8 cellular contexts compared by ENCODE assay signal in genomic region chr9:12884736-12885395, GRCh38.
DNase-seq lines count a peak whose midpoint lies in the region; ATAC-seq, FAIRE-seq and TF ChIP-seq lines count a peak whose summit lies in the region.

No MANE protein-coding gene starts in this region.

- no peak overlapping the region for H2BK120ac ChIP-seq in IMR-90 (ENCODE audit: low read depth, low read length)

- H3K4me2 ChIP-seq in IMR-90 (ENCODE audit: low read depth, low read length), result no peak overlapping the region; the same call in 1 of the 2 replicates
- H3K4me2 ChIP-seq in keratinocyte (ENCODE audit: control insufficient read depth, extremely low read depth, insufficient read depth, low read depth, low read length), result no peak overlapping the region

- POLR2A ChIA-PET in IMR-90 (lab: Charles Lee; ENCODE audit: unreplicated experiment), result interaction anchor here (1.0 kb wide), 1 partner anchor 108 kb away, joined by 3 read pairs; no protein-coding TSS in a partner anchor
- POLR2A ChIA-PET in naive thymus-derived CD4-positive, alpha-beta T cell (lab: Charles Lee), result no interaction called here

- H3K4ac ChIP-seq in IMR-90 (ENCODE audit: low read depth, low read length), result no peak overlapping the region

- H3K36me3 Mint-ChIP-seq in naive thymus-derived CD4-positive, alpha-beta T cell, result peaks cover 0 to 7% (median 0%) of the 10 kb centered on the region in 5 donors

- H4K91ac ChIP-seq in IMR-90 (ENCODE audit: insufficient read depth, low read depth, low read length), result no peak overlapping the region

- H3K9me1 ChIP-seq in IMR-90 (ENCODE audit: insufficient read depth, low read length), result peaks cover 3% of the 10 kb centered on the region; the same call in 1 of the 2 replicates
- no peaks in the 10 kb centered on the region for H3K9me1 ChIP-seq in keratinocyte (ENCODE audit: control insufficient read depth, extremely low read depth, insufficient read depth, low read length)

- ATAC-seq in IMR-90 (ENCODE audit: low read depth), result peak; percentile 71
- ATAC-seq in HG02763 (IDR thresholded peaks at IDR 0.05; ENCODE audit: unreplicated experiment), result no peak
- ATAC-seq in naive thymus-derived CD4-positive, alpha-beta T cell, result no peak
- no peak for ATAC-seq in GM21360 (IDR thresholded peaks at IDR 0.05; ENCODE audit: unreplicated experiment)

- no peak overlapping the region for H3K56ac ChIP-seq in IMR-90 (ENCODE audit: extremely low read depth, insufficient read depth, low read length)

- no peak overlapping the region for H2BK15ac ChIP-seq in IMR-90 (ENCODE audit: low read depth, low read length)

- H3K4me3 Mint-ChIP-seq in naive thymus-derived CD4-positive, alpha-beta T cell, result no peak overlapping the region

- H3K36me3 ChIP-seq in IMR-90 (ENCODE audit: control insufficient read depth, insufficient read depth, low read length) (no peaks in the 10 kb centered on the region), keratinocyte (ENCODE audit: control insufficient read depth in 2 of 2, extremely low read depth in 1 of 2, insufficient read depth in 2 of 2, low read length in 2 of 2) (no peaks in the 10 kb centered on the region)
- no peaks in the 10 kb centered on the region for H3K36me3 ChIP-seq in naive thymus-derived CD4-positive, alpha-beta T cell (ENCODE audit: control insufficient read depth in 2 of 3, insufficient read depth in 3 of 3, low read length in 3 of 3)

- intact Hi-C loops in IMR-90 (cut with micrococcal nuclease), result loop anchor here (1.0 to 5.0 kb wide), 5 partner anchors 93 to 202 kb away; no protein-coding TSS in a partner anchor
- intact Hi-C loops in naive thymus-derived CD4-positive, alpha-beta T cell (cut with micrococcal nuclease), result no loop called here

- H3K27me3 Mint-ChIP-seq in naive thymus-derived CD4-positive, alpha-beta T cell, result no peaks in the 10 kb centered on the region

- no peak overlapping the region for H4K5ac ChIP-seq in IMR-90 (ENCODE audit: low read depth, low read length)

- H2AK5ac ChIP-seq in IMR-90 (ENCODE audit: low read depth, low read length), result no peak overlapping the region

- H3K79me2 ChIP-seq in keratinocyte (ENCODE audit: control insufficient read depth, insufficient read depth, low read length), result no peaks in the 10 kb centered on the region

- H3K9ac ChIP-seq in IMR-90 (ENCODE audit: low read depth, low read length) (no peak overlapping the region), keratinocyte (ENCODE audit: control insufficient read depth, extremely low read depth, insufficient read depth, low read length) (no peak overlapping the region)

- no peak overlapping the region for H3K23ac ChIP-seq in IMR-90 (ENCODE audit: low read depth, low read length)

- no peak overlapping the region for H3K14ac ChIP-seq in IMR-90 (replicated peaks; ENCODE audit: low read depth, low read length)

- H3K27me3 ChIP-seq in IMR-90 (ENCODE audit: control insufficient read depth, insufficient read depth, low read length) (no peaks in the 10 kb centered on the region), keratinocyte (ENCODE audit: control insufficient read depth, extremely low read depth, insufficient read depth, low read length) (no peaks in the 10 kb centered on the region)
- no peaks in the 10 kb centered on the region for H3K27me3 ChIP-seq in naive thymus-derived CD4-positive, alpha-beta T cell (ENCODE audit: control insufficient read depth in 2 of 2, insufficient read depth in 2 of 2, low read length in 2 of 2)

- WGBS in IMR-90 (ENCODE audit: extremely low coverage in 2 of 2, insufficient read length in 1 of 2), 2 experiments, result no CpG with 5 or more reads among the region's 4 CpGs

- DNase-seq in A172 (ENCODE audit: low spot score), result peak; percentile 61
- peak; percentile 88 for DNase-seq in IMR-90
- peak; percentile 94 for DNase-seq in amniotic epithelial cell (ENCODE audit: low read depth)
- DNase-seq in keratinocyte (ENCODE audit: low read depth, low spot score), result peak; percentile 17
- no peak for DNase-seq in naive thymus-derived CD4-positive, alpha-beta T cell
- no peak for DNase-seq in GF-D8 (lab: John Stamatoyannopoulos, UW)

- peak; percentile 89 for FAIRE-seq in keratinocyte (lab: Jason Lieb, UNC)

- H2BK5ac ChIP-seq in IMR-90 (ENCODE audit: low read depth, low read length, poor library complexity, severe bottlenecking), result no peak overlapping the region

- H3K4me3 ChIP-seq in IMR-90 (ENCODE audit: insufficient read depth, low read depth, low read length) (no peak overlapping the region), keratinocyte (ENCODE audit: control insufficient read depth in 2 of 3, extremely low read depth in 1 of 3, insufficient read depth in 2 of 3, low read depth in 1 of 3, low read length in 3 of 3) (no peak overlapping the region)
- no peak overlapping the region for H3K4me3 ChIP-seq in naive thymus-derived CD4-positive, alpha-beta T cell (ENCODE audit: low read length)

- TF ChIP-seq CTCF in IMR-90 (conservative IDR thresholded peaks at IDR 0.05; ENCODE audit: low read depth, low read length), result peak; percentile 79
- peak; percentile 39 to 60 (median 46) for TF ChIP-seq CTCF in keratinocyte (optimal IDR thresholded peaks at IDR 0.05 in 1 of 3, IDR thresholded peaks at IDR 0.05 in 1 of 3, conservative IDR thresholded peaks at IDR 0.05 in 1 of 3; ENCODE audit: extremely low read depth in 1 of 3, insufficient read depth in 2 of 3, low read length in 3 of 3)

- no peak overlapping the region for H4K8ac ChIP-seq in IMR-90 (ENCODE audit: low read depth in 2 of 2, low read length in 2 of 2)

- peaks cover 0 to 18% (median 7%) of the 10 kb centered on the region in 11 donors for H3K9me3 Mint-ChIP-seq in naive thymus-derived CD4-positive, alpha-beta T cell

- dilution Hi-C loops in IMR-90 (cut with HindIII; ENCODE audit: low sequenced_read_pairs, unreplicated experiment) (no loop called here), keratinocyte (cut with MboI; ENCODE audit: extremely low pct_ligation_motif_present, low sequenced_read_pairs) (no loop called here)

- peak overlapping the region; percentile 21; the same call in 1 of the 2 replicates for H2BK20ac ChIP-seq in IMR-90 (ENCODE audit: low read depth, low read length)

- TF ChIP-seq POLR2A in IMR-90 (IDR thresholded peaks at IDR 0.05; ENCODE audit: low read depth, low read length), result no peak

- H2AK9ac ChIP-seq in IMR-90 (replicated peaks; ENCODE audit: low read depth, low read length, poor library complexity), result no peak overlapping the region

- H3K27ac Mint-ChIP-seq in naive thymus-derived CD4-positive, alpha-beta T cell, result no peak overlapping the region

- in situ Hi-C loops in IMR-90 (cut with MboI; ENCODE audit: low sequenced_read_pairs), result loop anchor here (5.0 kb wide), 1 partner anchor 163 kb away; no protein-coding TSS in a partner anchor

- H4K20me1 ChIP-seq in IMR-90 (ENCODE audit: insufficient read depth, low read length), result no peaks in the 10 kb centered on the region
- H4K20me1 ChIP-seq in keratinocyte (ENCODE audit: control insufficient read depth, extremely low read depth, insufficient read depth, low read length), result no peaks in the 10 kb centered on the region

- no peaks in the 10 kb centered on the region for H3K4me1 Mint-ChIP-seq in naive thymus-derived CD4-positive, alpha-beta T cell

- no peak overlapping the region for H2AFZ ChIP-seq in IMR-90 (replicated peaks; ENCODE audit: low read length, poor library complexity)
- H2AFZ ChIP-seq in keratinocyte (ENCODE audit: control insufficient read depth, low read length), result no peak overlapping the region

- peak; percentile 90 for TF ChIP-seq RAD21 in IMR-90 (IDR thresholded peaks at IDR 0.05; ENCODE audit: low read length)

- H3K9me3 ChIP-seq in IMR-90 (ENCODE audit: control insufficient read depth, insufficient read depth, low read length), result no peaks in the 10 kb centered on the region
- no peaks in the 10 kb centered on the region for H3K9me3 ChIP-seq in keratinocyte (ENCODE audit: control insufficient read depth, low read depth, low read length)
- H3K9me3 ChIP-seq in naive thymus-derived CD4-positive, alpha-beta T cell (ENCODE audit: control insufficient read depth in 2 of 3, low read length in 3 of 3), result peaks cover 0 to 10% (median 0%) of the 10 kb centered on the region in 3 experiments

- H3K27ac ChIP-seq in IMR-90 (ENCODE audit: insufficient read depth, low read length), result no peak overlapping the region
- H3K27ac ChIP-seq in keratinocyte (ENCODE audit: control insufficient read depth, insufficient read depth, low read length), result no peak overlapping the region
- H3K27ac ChIP-seq in naive thymus-derived CD4-positive, alpha-beta T cell (ENCODE audit: low read depth, low read length), result no peak overlapping the region

- BruUV-seq in IMR-90 (replicated peaks; lab: Mats Ljungman, UMichigan), result no TSS peak

- H3K18ac ChIP-seq in IMR-90 (ENCODE audit: low read depth, low read length), result no peak overlapping the region

- no peaks in the 10 kb centered on the region for H3K79me1 ChIP-seq in IMR-90 (ENCODE audit: low read depth in 1 of 2, low read length in 2 of 2)

- H3K4me1 ChIP-seq in IMR-90 (ENCODE audit: control insufficient read depth, insufficient read depth, low read length) (peaks cover 7% of the 10 kb centered on the region), keratinocyte (ENCODE audit: control insufficient read depth, extremely low read depth, insufficient read depth, low read length) (peaks cover 8% of the 10 kb centered on the region)
- H3K4me1 ChIP-seq in naive thymus-derived CD4-positive, alpha-beta T cell (ENCODE audit: control insufficient read depth in 2 of 2, insufficient read depth in 2 of 2, low read length in 2 of 2), result no peaks in the 10 kb centered on the region

- CTCF ChIA-PET in IMR-90 (lab: Yijun Ruan, JAX), result interaction anchor here (0.6 to 1.0 kb wide), 3 partner anchors 109 to 172 kb away, joined by 4 to 7 read pairs (median 6); no protein-coding TSS in a partner anchor
- CTCF ChIA-PET in naive thymus-derived CD4-positive, alpha-beta T cell (lab: Charles Lee), result no interaction called here

TF ChIP-seq in IMR-90, 13 proteins besides CTCF, POLR2A, EP300 and RAD21:
- no peak for TF ChIP-seq BHLHE40 (IDR thresholded peaks at IDR 0.05; ENCODE audit: low read depth, low read length)
- no peak for TF ChIP-seq FOS (IDR thresholded peaks at IDR 0.05; ENCODE audit: low read depth, low read length)
- no peak for TF ChIP-seq RCOR1 (IDR thresholded peaks at IDR 0.05; ENCODE audit: insufficient replicate concordance, low read length)
- peak; percentile 97 for TF ChIP-seq SMC3 (IDR thresholded peaks at IDR 0.05; ENCODE audit: low read depth, low read length)
- no peak for TF ChIP-seq CHD1 (IDR thresholded peaks at IDR 0.05; ENCODE audit: low read depth, low read length)
- TF ChIP-seq CEBPB (IDR thresholded peaks at IDR 0.05; ENCODE audit: low read depth, low read length), result peak; percentile 12; the same call in 1 of the 2 replicates
TF ChIP-seq in IMR-90: peak in this region for 2.

Comparison
In these comparisons a context has a peak if more than half of its experiments do, and no peak if none do; other contexts are left out.
1. DNase-seq: peak in A172 (single experiment), IMR-90 (single experiment), amniotic epithelial cell (single experiment) and keratinocyte (single experiment); none in naive thymus-derived CD4-positive, alpha-beta T cell (0 of 9) and GF-D8 (single experiment).